In the genomic region with DNA sequence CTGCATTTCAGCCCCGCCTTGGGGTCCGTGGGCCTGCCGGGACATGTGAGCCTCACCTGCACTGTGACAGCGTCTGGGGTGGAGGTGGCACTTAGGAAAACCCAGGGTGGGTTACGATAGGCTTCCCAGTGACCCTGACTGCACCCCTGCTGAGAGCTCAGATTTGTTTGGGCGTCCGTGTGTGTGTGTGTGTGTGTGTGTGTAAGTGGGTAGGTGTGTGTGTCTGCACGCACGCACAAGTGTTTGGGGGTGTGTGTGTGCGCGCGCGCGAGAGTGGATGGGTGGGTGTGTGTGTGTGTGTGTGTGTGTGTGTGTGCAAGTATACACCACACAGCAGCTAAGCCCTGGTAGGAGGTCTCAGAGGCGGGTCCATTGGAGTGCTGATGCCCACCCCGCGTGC, we compare ENCODE assay signal across 21 cellular contexts. TPM values are rescaled to one million over a fixed set of nuclear protein-coding genes. Genes with fewer than 3 reads are reported as not detected.
DNase-seq lines count a peak whose midpoint lies in the region; ATAC-seq, FAIRE-seq and TF ChIP-seq lines count a peak whose summit lies in the region.
"Had no signal": no experiment of that assay in that cellular context is flagged by ENCODE, and none has a peak within 500 bp of the region (broad histone marks: within the 10 kb centered on the region; RNA-seq: fewer than 3 reads in every experiment).

No MANE protein-coding gene starts in this region.

- no peaks in the 10 kb centered on the region for H3K23me2 ChIP-seq in H1 (ENCODE audit: low read depth, low read length)

- FAIRE-seq in H1 (lab: Jason Lieb, UNC) (no peak), urothelium cell line (lab: Jason Lieb, UNC) (peak; percentile 13)
- FAIRE-seq: A204.1 had no signal

- no peaks in the 10 kb centered on the region for H3K9me2 ChIP-seq in HCT116 (ENCODE audit: insufficient read depth)

- no peak overlapping the region for H3K23ac ChIP-seq in H1 (ENCODE audit: insufficient read length)

- H3K4me3 Mint-ChIP-seq in activated naive CD4-positive, alpha-beta T cell treated with anti-CD3 and anti-CD28 coated beads, Interleukin-2, amount 10 ng/mL, durations not matched to agents 7 days and 5 days, result no peak overlapping the region
- H3K4me3 Mint-ChIP-seq in naive thymus-derived CD4-positive, alpha-beta T cell, result no peak overlapping the region

- H3K79me1 ChIP-seq in H1 (ENCODE audit: low read depth, low read length), result no peaks in the 10 kb centered on the region

- H3K79me2 ChIP-seq in HCT116 (ENCODE audit: insufficient read depth, low read length), result no peaks in the 10 kb centered on the region
- H3K79me2 ChIP-seq in H1 (ENCODE audit: control insufficient read depth in 1 of 2, insufficient read depth in 2 of 2, low read length in 2 of 2), result no peaks in the 10 kb centered on the region

- H2BK120ac ChIP-seq in H1 (replicated peaks; ENCODE audit: low read depth, low read length), result no peak overlapping the region

- peaks cover 22 to 38% of the 10 kb centered on the region in 2 experiments for H3K4me1 ChIP-seq in HCT116 (ENCODE audit: control insufficient read depth in 1 of 2, insufficient read depth in 2 of 2, low read length in 2 of 2)
- H3K4me1 ChIP-seq in H1 (replicated peaks in 1 of 4; ENCODE audit: control insufficient read depth in 3 of 4, insufficient read depth in 4 of 4, low read length in 3 of 4), result peaks cover 0 to 17% (median 12%) of the 10 kb centered on the region in 4 experiments; a peak in 5 of 7 replicates
- H3K4me1 ChIP-seq in naive thymus-derived CD4-positive, alpha-beta T cell (ENCODE audit: control insufficient read depth in 2 of 2, insufficient read depth in 2 of 2, low read length in 2 of 2), result no peaks in the 10 kb centered on the region
- H3K4me1 ChIP-seq: BE2C, HAP-1 had no signal

- H3K27ac ChIP-seq in HCT116 (ENCODE audit: low read depth, low read length) (no peak overlapping the region), H1 (ENCODE audit: low read depth, low read length) (no peak overlapping the region)
- no peak overlapping the region for H3K27ac ChIP-seq in naive thymus-derived CD4-positive, alpha-beta T cell (ENCODE audit: low read depth, low read length)
- H3K27ac ChIP-seq: GM23248, Peyer's patch had no signal

- H3K18ac ChIP-seq in H1 (ENCODE audit: extremely low read depth, low read length), result no peak overlapping the region

- no peak overlapping the region; the same call in 1 of the 2 replicates for H4K8ac ChIP-seq in H1 (ENCODE audit: extremely low read depth, insufficient read depth, low read length)

- H3K27ac Mint-ChIP-seq in activated naive CD4-positive, alpha-beta T cell treated with anti-CD3 and anti-CD28 coated beads, Interleukin-2, amount 10 ng/mL, durations not matched to agents 7 days and 5 days, result peak overlapping the region; percentile 33
- H3K27ac Mint-ChIP-seq in activated naive CD4-positive, alpha-beta T cell treated with anti-CD3 and anti-CD28 coated beads, Interleukin-2, amount 50 U/mL, for 72 hours, result no peak overlapping the region
- peak overlapping the region in 1 of 9 donors; percentile 66 for H3K27ac Mint-ChIP-seq in naive thymus-derived CD4-positive, alpha-beta T cell

- peak overlapping the region; percentile 9; the same call in 1 of the 2 replicates for H2BK5ac ChIP-seq in H1 (ENCODE audit: low read depth, low read length)

- H3K4me3 ChIP-seq in HCT116 (replicated peaks in 1 of 2; ENCODE audit: low read depth in 1 of 2, low read length in 2 of 2) (no peak overlapping the region), H1 (ENCODE audit: extremely low read depth in 1 of 4, insufficient read depth in 2 of 4, low read depth in 3 of 4, low read length in 4 of 4) (no peak overlapping the region)
- H3K4me3 ChIP-seq in naive thymus-derived CD4-positive, alpha-beta T cell (ENCODE audit: low read length), result no peak overlapping the region
- H3K4me3 ChIP-seq: GM23248, HAP-1, Peyer's patch had no signal

- no peaks in the 10 kb centered on the region for H3K36me3 Mint-ChIP-seq in activated naive CD4-positive, alpha-beta T cell treated with anti-CD3 and anti-CD28 coated beads, Interleukin-2, amount 10 ng/mL, durations not matched to agents 7 days and 5 days
- H3K36me3 Mint-ChIP-seq in activated naive CD4-positive, alpha-beta T cell treated with anti-CD3 and anti-CD28 coated beads, Interleukin-2, amount 50 U/mL, for 72 hours, result no peaks in the 10 kb centered on the region
- H3K36me3 Mint-ChIP-seq in naive thymus-derived CD4-positive, alpha-beta T cell, result no peaks in the 10 kb centered on the region

- H3K9me3 ChIP-seq in HCT116 (ENCODE audit: control insufficient read depth in 1 of 2, insufficient read depth in 1 of 2, low read depth in 1 of 2, low read length in 2 of 2), result no peaks in the 10 kb centered on the region
- H3K9me3 ChIP-seq in H1 (ENCODE audit: insufficient read depth in 2 of 2, low read depth in 1 of 2, low read length in 1 of 2), result no peaks in the 10 kb centered on the region
- no peaks in the 10 kb centered on the region for H3K9me3 ChIP-seq in naive thymus-derived CD4-positive, alpha-beta T cell (ENCODE audit: control insufficient read depth in 2 of 3, low read length in 3 of 3)
- H3K9me3 ChIP-seq: BE2C, HAP-1, Peyer's patch had no signal

- H2AFZ ChIP-seq in HCT116 (ENCODE audit: low read depth, low read length, poor library complexity, severe bottlenecking) (no peak overlapping the region), H1 (ENCODE audit: low read length) (no peak overlapping the region)
- H2AFZ ChIP-seq: GM23248 had no signal

- peaks cover 13% of the 10 kb centered on the region for H3K27me3 Mint-ChIP-seq in activated naive CD4-positive, alpha-beta T cell treated with anti-CD3 and anti-CD28 coated beads, Interleukin-2, amount 10 ng/mL, durations not matched to agents 7 days and 5 days
- no peaks in the 10 kb centered on the region for H3K27me3 Mint-ChIP-seq in naive thymus-derived CD4-positive, alpha-beta T cell

- 81% methylated on average over 17 of the region's 17 CpGs; no CpG with 5 or more reads in 1 of the 2 experiments for WGBS in H1 (ENCODE audit: extremely low coverage in 1 of 2, insufficient coverage in 1 of 2, insufficient read length in 1 of 2, insufficient replicate concordance in 2 of 2, low coverage in 1 of 2, low lambda C conversion rate in 2 of 2, missing lambda C conversion rate in 1 of 2), 2 experiments

- no peaks in the 10 kb centered on the region for H3K4me1 Mint-ChIP-seq in activated naive CD4-positive, alpha-beta T cell treated with anti-CD3 and anti-CD28 coated beads, Interleukin-2, amount 10 ng/mL, durations not matched to agents 7 days and 5 days
- peaks cover 0 to 6% (median 0%) of the 10 kb centered on the region in 7 donors for H3K4me1 Mint-ChIP-seq in naive thymus-derived CD4-positive, alpha-beta T cell

- BruUV-seq in HCT116 (replicated peaks; lab: Mats Ljungman, UMichigan), result no TSS peak

- DNase-seq in activated naive CD4-positive, alpha-beta T cell treated with anti-CD3 and anti-CD28 coated beads, Interleukin-2, amount 10 ng/mL, durations not matched to agents 7 days and 5 days, result no peak
- DNase-seq in activated naive CD4-positive, alpha-beta T cell treated with anti-CD3 and anti-CD28 coated beads, Interleukin-2, amount 50 U/mL, for 72 hours (ENCODE audit: low spot score in 2 of 2), result no peak
- DNase-seq in HCT116 (ENCODE audit: low read depth, low spot score) (no peak), H1 (ENCODE audit: low read depth in 1 of 2, low spot score in 2 of 2) (no peak), urothelium cell line (ENCODE audit: low spot score) (no peak)
- no peak for DNase-seq in NK-92 treated with Interleukin-12 subunit alpha and Interleukin-12 subunit beta, amount 100 ng/mL, for 24 hours (lab: John Stamatoyannopoulos, UW)
- DNase-seq in naive thymus-derived CD4-positive, alpha-beta T cell, result no peak
- DNase-seq: BE2C, DMS 273 treated with DMSO at 0.1 percent for 48 hours, DMS79 treated with DMSO at 0.1 percent for 48 hours, NCI-H1105, NCI-H146, NCI-H2029, NCI-H226, NCI-H510A treated with DMSO at 0.1 percent for 48 hours, NCI-H748 treated with DMSO at 0.1 percent for 48 hours had no signal

- no peak overlapping the region for H3K4ac ChIP-seq in H1 (replicated peaks; ENCODE audit: insufficient read length, low read depth, low read length)

- RAD21 ChIA-PET in HCT116 (lab: Charles Lee; ENCODE audit: low non-redundant PET in 1 of 2, low total read pairs in 2 of 2, uncharacterized antibody in 2 of 2, unreplicated experiment in 2 of 2), result no interaction called here

- no peaks in the 10 kb centered on the region for H3K9me3 Mint-ChIP-seq in activated naive CD4-positive, alpha-beta T cell treated with anti-CD3 and anti-CD28 coated beads, Interleukin-2, amount 10 ng/mL, durations not matched to agents 7 days and 5 days
- H3K9me3 Mint-ChIP-seq in activated naive CD4-positive, alpha-beta T cell treated with anti-CD3 and anti-CD28 coated beads, Interleukin-2, amount 50 U/mL, for 72 hours, result no peaks in the 10 kb centered on the region
- H3K9me3 Mint-ChIP-seq in naive thymus-derived CD4-positive, alpha-beta T cell, result peaks cover 0 to 2% (median 0%) of the 10 kb centered on the region in 11 donors

- TF ChIP-seq POLR2A in HCT116 (IDR thresholded peaks at IDR 0.05; ENCODE audit: borderline replicate concordance, extremely low read depth, insufficient read depth, insufficient read length), result no peak
- no peak for TF ChIP-seq POLR2A in H1 (IDR thresholded peaks at IDR 0.05; ENCODE audit: control extremely low read depth in 1 of 2, low read depth in 2 of 2, low read length in 2 of 2)

- H2BK20ac ChIP-seq in H1 (ENCODE audit: low read length), result no peak overlapping the region

- H4K20me1 ChIP-seq in HCT116 (ENCODE audit: insufficient read depth), result no peaks in the 10 kb centered on the region
- peaks cover 0 to 8% of the 10 kb centered on the region in 2 experiments for H4K20me1 ChIP-seq in H1 (replicated peaks in 1 of 2; ENCODE audit: control insufficient read depth in 1 of 2, insufficient read depth in 2 of 2, low read length in 2 of 2)

- H3K4me2 ChIP-seq in HCT116 (ENCODE audit: low read length), result peak overlapping the region; percentile 60
- no peak overlapping the region for H3K4me2 ChIP-seq in H1 (ENCODE audit: insufficient read depth in 1 of 2, low read depth in 2 of 2, low read length in 2 of 2)

- H2BK12ac ChIP-seq in H1 (ENCODE audit: low read depth, low read length), result no peak overlapping the region

- TF ChIP-seq CTCF in HCT116 (IDR thresholded peaks at IDR 0.05 in 2 of 3, conservative IDR thresholded peaks at IDR 0.05 in 1 of 3; ENCODE audit: borderline replicate concordance in 1 of 3, insufficient read depth in 1 of 3, low read depth in 2 of 3, low read length in 2 of 3) (no peak), H1 (IDR thresholded peaks at IDR 0.05; ENCODE audit: control extremely low read depth in 1 of 3, insufficient read depth in 1 of 3, low read depth in 1 of 3, low read length in 3 of 3) (no peak)

- H4K91ac ChIP-seq in H1 (replicated peaks; ENCODE audit: insufficient read length, low read length), result no peak overlapping the region

- POLR2A ChIA-PET in HCT116 (lab: Charles Lee), result no interaction called here
- POLR2A ChIA-PET in H1 (lab: Charles Lee; ENCODE audit: partially characterized antibody), result interaction anchor here (1.2 kb wide), 1 partner anchor 19 kb away, joined by 3 read pairs; no protein-coding TSS in a partner anchor
- POLR2A ChIA-PET in naive thymus-derived CD4-positive, alpha-beta T cell (lab: Charles Lee), result no interaction called here

- no peak overlapping the region for H2AK5ac ChIP-seq in H1 (ENCODE audit: low read depth, low read length)

- H3K27me3 ChIP-seq in HCT116 (ENCODE audit: insufficient read depth, low read length) (no peaks in the 10 kb centered on the region), H1 (replicated peaks in 1 of 4; ENCODE audit: control insufficient read depth in 3 of 4, extremely low read depth in 1 of 4, insufficient read depth in 3 of 4, low read length in 3 of 4) (peaks cover 0 to 3% (median 0%) of the 10 kb centered on the region in 4 experiments; a peak in 2 of 7 replicates)
- H3K27me3 ChIP-seq in naive thymus-derived CD4-positive, alpha-beta T cell (ENCODE audit: control insufficient read depth in 2 of 2, insufficient read depth in 2 of 2, low read length in 2 of 2), result no peaks in the 10 kb centered on the region
- H3K27me3 ChIP-seq: BE2C, Peyer's patch had no signal

- H2BK15ac ChIP-seq in H1 (ENCODE audit: low read length), result no peak overlapping the region

- CTCF ChIA-PET in activated naive CD4-positive, alpha-beta T cell treated with anti-CD3 and anti-CD28 coated beads, Interleukin-2, amount 10 ng/mL, durations not matched to agents 7 days and 5 days (lab: Charles Lee), result interaction anchor here (1.3 kb wide), 1 partner anchor 44 kb away, joined by 3 read pairs; no protein-coding TSS in a partner anchor
- CTCF ChIA-PET in HCT116 (lab: Charles Lee), result no interaction called here
- CTCF ChIA-PET in H1 (lab: Charles Lee; ENCODE audit: partially characterized antibody), result interaction anchor here (0.6 to 9.3 kb wide), 2 partner anchors 43 to 523 kb away, joined by 4 to 102 read pairs; no protein-coding TSS in a partner anchor
- CTCF ChIA-PET in naive thymus-derived CD4-positive, alpha-beta T cell (lab: Charles Lee), result interaction anchor here (0.9 kb wide), 1 partner anchor 10 kb away, joined by 3 read pairs; no protein-coding TSS in a partner anchor

- no peak overlapping the region for H3K9ac ChIP-seq in HCT116 (ENCODE audit: low read length)
- H3K9ac ChIP-seq in H1 (replicated peaks in 1 of 4; ENCODE audit: extremely low read depth in 1 of 4, low read depth in 3 of 4, low read length in 3 of 4), result no peak overlapping the region
- H3K9ac ChIP-seq: GM23248 had no signal

- no peak for ATAC-seq in activated naive CD4-positive, alpha-beta T cell treated with anti-CD3 and anti-CD28 coated beads, Interleukin-2, amount 50 U/mL, for 72 hours
- no peak for ATAC-seq in HCT116
- no peak for ATAC-seq in naive thymus-derived CD4-positive, alpha-beta T cell

- TF ChIP-seq EP300 in H1 (IDR thresholded peaks at IDR 0.05; ENCODE audit: borderline replicate concordance in 1 of 2, low read depth in 2 of 2, low read length in 2 of 2), result no peak

- H3K14ac ChIP-seq in H1 (ENCODE audit: insufficient read length), result no peak overlapping the region

- no peak overlapping the region for H3K56ac ChIP-seq in H1 (replicated peaks; ENCODE audit: insufficient read length, low read depth, low read length)

- TF ChIP-seq RAD21 in HCT116 (IDR thresholded peaks at IDR 0.05; ENCODE audit: low read depth) (no peak), H1 (IDR thresholded peaks at IDR 0.05 in 1 of 2, conservative IDR thresholded peaks at IDR 0.05 in 1 of 2; ENCODE audit: low read depth in 2 of 2, low read length in 2 of 2) (no peak)

- H3K36me3 ChIP-seq in HCT116 (ENCODE audit: control insufficient read depth in 1 of 2, insufficient read depth in 2 of 2, low read length in 2 of 2) (no peaks in the 10 kb centered on the region), H1 (ENCODE audit: control insufficient read depth in 2 of 4, insufficient read depth in 4 of 4, low read length in 3 of 4) (no peaks in the 10 kb centered on the region)
- no peaks in the 10 kb centered on the region for H3K36me3 ChIP-seq in naive thymus-derived CD4-positive, alpha-beta T cell (ENCODE audit: control insufficient read depth in 2 of 3, insufficient read depth in 3 of 3, low read length in 3 of 3)
- H3K36me3 ChIP-seq: BE2C, HAP-1, Peyer's patch had no signal

- H4K5ac ChIP-seq in H1 (ENCODE audit: insufficient read length, low read depth, low read length), result no peak overlapping the region

- intact Hi-C loops in HCT116 (cut with micrococcal nuclease), result no loop called here
- intact Hi-C loops in naive thymus-derived CD4-positive, alpha-beta T cell (cut with micrococcal nuclease), result no loop called here

RNA-seq across cellular contexts. Expression of a gene that starts 12.1 kb away (rescaled TPM):
- 1 to 10 TPM; 2.4 to 6.5 TPM for total RNA-seq in activated naive CD4-positive, alpha-beta T cell treated with anti-CD3 and anti-CD28 coated beads, Interleukin-2, amount 50 U/mL, for 72 hours
- 67.5 TPM for total RNA-seq in HCT116 (2021; ENCODE audit: unreplicated experiment)
- 41.9 and 45.9 TPM in 2 replicates for polyA plus RNA-seq in HCT116 (2012)
- 47.7 and 48.7 TPM in 2 replicates for total RNA-seq in H1 (2021; fragmentation: NEBNext Ultra II Directional; extraction: Animal tissue kit (Norgen Biotek cat#: 25700))
- polyA plus RNA-seq in H1 (2011; rRNA removed), result 35.6 and 55.2 TPM in 2 replicates
- 40.7 TPM for polyA plus RNA-seq in H1 (2011; cell fraction: cytosol; rRNA removed)
- 71.9 TPM for polyA plus RNA-seq in H1 (2011; cell fraction: nucleus; rRNA removed)
- polyA plus RNA-seq in H1 (2012, experiment 1 of 2), result 29.6 to 36.8 TPM (median 35.4 TPM) in 4 replicates
- polyA plus RNA-seq in H1 (2012, experiment 2 of 2), result 25.3 TPM
- polyA plus RNA-seq in H1 (2013, experiment 1 of 2), result 28.1 TPM
- polyA plus RNA-seq in H1 (2013, experiment 2 of 2), result 27.7 TPM
- 28.4 and 34.7 TPM in 2 replicates for polyA minus RNA-seq in H1 (2011; rRNA and poly(A)+ RNA removed)
- 22.0 TPM for polyA minus RNA-seq in H1 (2011; cell fraction: cytosol; rRNA and poly(A)+ RNA removed)
- polyA minus RNA-seq in H1 (2011; cell fraction: nucleus; rRNA and poly(A)+ RNA removed), result 33.7 TPM
- total RNA-seq in naive thymus-derived CD4-positive, alpha-beta T cell, result 1 to 10 TPM in 2 of 5 experiments, under 1 TPM in 1, not detected in 2; 0.82 to 2.3 (median 1.5) TPM
- polyA plus RNA-seq in naive thymus-derived CD4-positive, alpha-beta T cell, result not detected
- total RNA-seq: HT1080 had no signal
- polyA plus RNA-seq: GM23248 had no signal

RNA-seq across cellular contexts. Expression of a gene that starts 38.3 kb away (rescaled TPM):
- total RNA-seq in activated naive CD4-positive, alpha-beta T cell treated with anti-CD3 and anti-CD28 coated beads, Interleukin-2, amount 50 U/mL, for 72 hours, result 10 to 100 TPM; 11.0 to 15.4 TPM
- 26.9 TPM for total RNA-seq in HCT116 (2021; ENCODE audit: unreplicated experiment)
- polyA plus RNA-seq in HCT116 (2012), result 16.9 and 17.4 TPM in 2 replicates
- 15.7 and 16.5 TPM in 2 replicates for total RNA-seq in H1 (2021; fragmentation: NEBNext Ultra II Directional; extraction: Animal tissue kit (Norgen Biotek cat#: 25700))
- polyA plus RNA-seq in H1 (2011; rRNA removed), result 25.7 and 36.1 TPM in 2 replicates
- 21.7 TPM for polyA plus RNA-seq in H1 (2011; cell fraction: cytosol; rRNA removed)
- polyA plus RNA-seq in H1 (2011; cell fraction: nucleus; rRNA removed), result 26.9 TPM
- polyA plus RNA-seq in H1 (2012, experiment 1 of 2), result 13.6 to 16.9 TPM (median 16.1 TPM) in 4 replicates
- 15.9 TPM for polyA plus RNA-seq in H1 (2012, experiment 2 of 2)
- 8.9 TPM for polyA plus RNA-seq in H1 (2013, experiment 1 of 2)
- 9.8 TPM for polyA plus RNA-seq in H1 (2013, experiment 2 of 2)
- 13.3 and 16.3 TPM in 2 replicates for polyA minus RNA-seq in H1 (2011; rRNA and poly(A)+ RNA removed)
- 15.0 TPM for polyA minus RNA-seq in H1 (2011; cell fraction: cytosol; rRNA and poly(A)+ RNA removed)
- polyA minus RNA-seq in H1 (2011; cell fraction: nucleus; rRNA and poly(A)+ RNA removed), result 17.1 TPM
- total RNA-seq in naive thymus-derived CD4-positive, alpha-beta T cell, result 10 to 100 TPM; 19.6 to 49.1 (median 44.4) TPM
- 10 to 100 TPM; 19.6 to 29.6 TPM for polyA plus RNA-seq in naive thymus-derived CD4-positive, alpha-beta T cell
